22 cellular contexts compared by ENCODE assay signal in the genomic region with DNA sequence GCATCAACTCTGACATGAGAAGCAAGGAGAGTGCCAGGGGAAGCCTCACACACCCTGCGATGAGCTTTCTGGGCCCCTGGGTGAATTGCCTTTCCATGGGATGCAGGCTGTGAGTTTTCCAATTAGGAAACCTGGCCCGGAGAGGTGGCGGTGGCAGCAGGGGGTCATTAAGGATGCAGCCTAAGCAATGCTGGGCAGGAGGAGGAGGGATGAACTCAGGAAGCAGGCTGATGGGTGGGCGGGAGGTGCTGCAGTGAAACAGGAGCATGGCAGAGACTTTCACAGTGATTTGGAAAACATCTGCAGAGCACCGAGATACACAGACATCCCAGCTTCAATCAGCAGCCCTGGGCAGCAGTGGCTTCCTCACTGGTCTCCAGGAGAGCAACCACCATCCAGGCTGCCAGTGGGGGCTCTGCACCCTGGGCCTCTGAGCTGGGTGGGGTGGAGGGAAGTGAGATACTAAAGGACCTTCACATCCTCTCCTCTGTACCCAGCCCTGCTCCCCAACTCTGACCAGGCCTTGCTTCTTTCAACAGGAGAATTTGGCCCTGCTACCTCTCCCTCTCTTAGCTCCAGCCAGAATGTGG. TPM values are rescaled to one million over a fixed set of nuclear protein-coding genes. Genes with fewer than 3 reads are reported as not detected.
A peak's percentile ranks its signal among the peaks of the same experiment; 100 is the strongest.
DNase-seq lines count a peak whose midpoint lies in the region; ATAC-seq and TF ChIP-seq lines count a peak whose summit lies in the region.
"Had no signal": no experiment of that assay in that cellular context is flagged by ENCODE, and none has a peak within 500 bp of the region (broad histone marks: within the 10 kb centered on the region; RNA-seq: fewer than 3 reads in every experiment).

No MANE protein-coding gene starts in this region.

- H3K36me3 ChIP-seq in WERI-Rb-1 = peaks cover 6% of the 10 kb centered on the region; the same call in 1 of the 2 replicates
- H3K36me3 ChIP-seq: MG63 had no signal

- H3K4me3 Mint-ChIP-seq in activated naive CD4-positive, alpha-beta T cell treated with anti-CD3 and anti-CD28 coated beads, Interleukin-2, amount 50 U/mL, for 24 hours = no peak overlapping the region
- H3K4me3 Mint-ChIP-seq: B cell; CD4-positive, alpha-beta T cell; IgD-negative memory B cell had no signal

- TF ChIP-seq POLR2A in erythroblast (IDR thresholded peaks at IDR 0.05; ENCODE audit: low read length) = no peak

- H3K27ac ChIP-seq in WERI-Rb-1 (no peak overlapping the region), temporal lobe (ENCODE audit: low read depth, low read length) (peak overlapping the region; percentile 19)

- H3K9me3 Mint-ChIP-seq in activated naive CD4-positive, alpha-beta T cell treated with anti-CD3 and anti-CD28 coated beads, Interleukin-2, amount 50 U/mL, for 24 hours = no peaks in the 10 kb centered on the region
- H3K9me3 Mint-ChIP-seq in activated naive CD4-positive, alpha-beta T cell treated with anti-CD3 and anti-CD28 coated beads, Interleukin-2, amount 50 U/mL, for 72 hours = no peaks in the 10 kb centered on the region
- H3K9me3 Mint-ChIP-seq: CD4-positive, alpha-beta T cell; IgD-negative memory B cell had no signal

- no peaks in the 10 kb centered on the region for H3K4me1 Mint-ChIP-seq in activated naive CD4-positive, alpha-beta T cell treated with anti-CD3 and anti-CD28 coated beads, Interleukin-2, amount 50 U/mL, for 24 hours
- H3K4me1 Mint-ChIP-seq: B cell, IgD-negative memory B cell had no signal

- H3K9me3 ChIP-seq in WERI-Rb-1 (ENCODE audit: severe bottlenecking) = no peaks in the 10 kb centered on the region
- H3K9me3 ChIP-seq: MG63 had no signal

- no peak for ATAC-seq in activated naive CD4-positive, alpha-beta T cell treated with anti-CD3 and anti-CD28 coated beads, Interleukin-2, amount 50 U/mL, for 72 hours
- no peak for ATAC-seq in GM18498 (IDR thresholded peaks at IDR 0.05; ENCODE audit: unreplicated experiment)
- ATAC-seq: GM12878, Right ventricle myocardium inferior had no signal

- H3K27ac Mint-ChIP-seq in activated naive CD4-positive, alpha-beta T cell treated with anti-CD3 and anti-CD28 coated beads, Interleukin-2, amount 50 U/mL, for 24 hours = peak overlapping the region; percentile 41
- H3K27ac Mint-ChIP-seq in activated naive CD4-positive, alpha-beta T cell treated with anti-CD3 and anti-CD28 coated beads, Interleukin-2, amount 50 U/mL, for 72 hours = no peak overlapping the region
- H3K27ac Mint-ChIP-seq: B cell; CD4-positive, alpha-beta T cell; IgD-negative memory B cell had no signal

- no peaks in the 10 kb centered on the region for H3K36me3 Mint-ChIP-seq in activated naive CD4-positive, alpha-beta T cell treated with anti-CD3 and anti-CD28 coated beads, Interleukin-2, amount 50 U/mL, for 24 hours
- no peaks in the 10 kb centered on the region for H3K36me3 Mint-ChIP-seq in activated naive CD4-positive, alpha-beta T cell treated with anti-CD3 and anti-CD28 coated beads, Interleukin-2, amount 50 U/mL, for 72 hours
- H3K36me3 Mint-ChIP-seq: IgD-negative memory B cell had no signal

- DNase-seq in activated naive CD4-positive, alpha-beta T cell treated with anti-CD3 and anti-CD28 coated beads, Interleukin-2, amount 50 U/mL, for 72 hours (ENCODE audit: low spot score in 2 of 2) = no peak
- peak; percentile 4 for DNase-seq in WERI-Rb-1
- DNase-seq in iPS-NIHi7 (ENCODE audit: extremely low spot score) = peak; percentile 65
- no peak for DNase-seq in Kasumi-1 (lab: John Stamatoyannopoulos, UW)
- no peak for DNase-seq in erythroblast (lab: John Stamatoyannopoulos, UW)
- DNase-seq: CD4-positive, alpha-beta T cell; Karpas-422; MG63; NCI-H1092; NCI-H1436 treated with DMSO at 0.1 percent for 48 hours; NCI-H2029; NCI-H446 treated with DMSO at 0.1 percent for 48 hours had no signal

- no peaks in the 10 kb centered on the region for H3K27me3 ChIP-seq in WERI-Rb-1 (ENCODE audit: insufficient read depth, low read depth, severe bottlenecking)
- H3K27me3 ChIP-seq: MG63 had no signal

- H3K27me3 Mint-ChIP-seq in activated naive CD4-positive, alpha-beta T cell treated with anti-CD3 and anti-CD28 coated beads, Interleukin-2, amount 50 U/mL, for 24 hours = no peaks in the 10 kb centered on the region
- H3K27me3 Mint-ChIP-seq: CD4-positive, alpha-beta T cell had no signal

- no peak overlapping the region for H3K4me3 ChIP-seq in WERI-Rb-1 (ENCODE audit: low read depth, low read length)
- H3K4me3 ChIP-seq: GM12878, MG63 had no signal

- TF ChIP-seq CTCF in WERI-Rb-1 (IDR thresholded peaks at IDR 0.05; ENCODE audit: low read depth, low read length) = no peak

RNA-seq across cellular contexts. Expression of a gene that starts 44.9 kb away (rescaled TPM):
- total RNA-seq in activated naive CD4-positive, alpha-beta T cell treated with anti-CD3 and anti-CD28 coated beads, Interleukin-2, amount 50 U/mL, for 72 hours = not detected
- total RNA-seq in temporal lobe = 17.9 TPM
- total RNA-seq: A172; B cell; CD4-positive, alpha-beta T cell; GM12878; H4; Right ventricle myocardium inferior; SK-MEL-5 had no signal

Comparison
In these comparisons a context has a peak if more than half of its experiments do, and no peak if none do; other contexts are left out.
1. DNase-seq: peak in WERI-Rb-1 (single experiment) and iPS-NIHi7 (single experiment); none in activated naive CD4-positive, alpha-beta T cell treated with anti-CD3 and anti-CD28 coated beads, Interleukin-2, amount 50 U/mL, for 72 hours (0 of 2), Kasumi-1 (0 of 2) and erythroblast (0 of 2).
2. RNA of a gene that starts 44.9 kb away (total RNA-seq): 17.9 TPM in temporal lobe (single experiment); not detected in activated naive CD4-positive, alpha-beta T cell treated with anti-CD3 and anti-CD28 coated beads, Interleukin-2, amount 50 U/mL, for 72 hours; every median in the first group is over 10 times any median in the second.